17 cellular contexts compared by ENCODE assay signal in genomic region chr19:39200066-39200817, GRCh38. TPM values are rescaled to one million over a fixed set of nuclear protein-coding genes. Genes with fewer than 3 reads are reported as not detected.
DNase-seq lines count a peak whose midpoint lies in the region; ATAC-seq and TF ChIP-seq lines count a peak whose summit lies in the region.
"Had no signal": no experiment of that assay in that cellular context is flagged by ENCODE, and none has a peak within 500 bp of the region (broad histone marks: within the 10 kb centered on the region; RNA-seq: fewer than 3 reads in every experiment).

No MANE protein-coding gene starts in this region.

- no peaks in the 10 kb centered on the region for H3K36me3 ChIP-seq in body of pancreas (replicated peaks in 1 of 2; ENCODE audit: insufficient read depth in 1 of 2, low read depth in 2 of 2)
- no peaks in the 10 kb centered on the region for H3K36me3 ChIP-seq in neural progenitor cell
- H3K36me3 ChIP-seq: BE2C, HAP-1 had no signal

- no peaks in the 10 kb centered on the region for H3K9me3 Mint-ChIP-seq in neural progenitor cell
- H3K9me3 Mint-ChIP-seq: CD4-positive, alpha-beta memory T cell had no signal

- in situ Hi-C loops in GM13976 (cut with MboI; ENCODE audit: low sequenced_read_pairs, unreplicated experiment) = no loop called here

- H3K4me3 ChIP-seq in body of pancreas (no peak overlapping the region), neural progenitor cell (no peak overlapping the region)
- H3K4me3 ChIP-seq: A549, HAP-1 had no signal

- H3K36me3 Mint-ChIP-seq in neural progenitor cell = no peaks in the 10 kb centered on the region
- H3K36me3 Mint-ChIP-seq: CD4-positive, alpha-beta memory T cell had no signal

- ATAC-seq in body of pancreas = peak; percentile 7
- no peak for ATAC-seq in Right ventricle myocardium inferior
- ATAC-seq: A549 had no signal

- TF ChIP-seq POLR2A in body of pancreas (IDR thresholded peaks at IDR 0.05) = peak in 2 of 3 donors; percentile 34 to 36

- H3F3A ChIP-seq in neural progenitor cell (ENCODE audit: low read depth) = peaks cover 15% of the 10 kb centered on the region

- no peak overlapping the region for H3K9ac ChIP-seq in neural progenitor cell

- TF ChIP-seq CTCF in GM13976 (IDR thresholded peaks at IDR 0.05; ENCODE audit: borderline replicate concordance, control extremely low read depth, extremely low read depth, insufficient read depth, missing control alignments) (no peak), body of pancreas (IDR thresholded peaks at IDR 0.05) (no peak), neural progenitor cell (IDR thresholded peaks at IDR 0.05) (no peak)

- intact Hi-C loops in body of pancreas (cut with DNase I) (no loop called here), Right ventricle myocardium inferior (cut with DNase I) (no loop called here)

- H3K27me3 Mint-ChIP-seq in neural progenitor cell (ENCODE audit: insufficient read depth, low read depth) = peaks cover 31% of the 10 kb centered on the region

- DNase-seq in 8988T (peak; percentile 70), GM13976 (ENCODE audit: low spot score) (peak; percentile 21), body of pancreas (peak; percentile 74 to 87 (median 83)), neural progenitor cell (ENCODE audit: low spot score) (no peak), Right ventricle myocardium inferior (ENCODE audit: missing footprints) (no peak), OCI-M1 (lab: John Stamatoyannopoulos, UW) (no peak), HuH-7 (ENCODE audit: low spot score) (no peak)
- DNase-seq in stimulated activated CD4-positive, alpha-beta T cell treated with anti-CD3 and anti-CD28 coated beads, Interleukin-4, amount 100 ng/mL, for 24 hours = no peak
- DNase-seq: BE2C; CD4-positive, alpha-beta memory T cell; DND-41; GDM1; GOT3; KBM-7 had no signal

- WGBS in body of pancreas, 2 donors = 34 to 69% methylated on average over 12 to 32 of the region's 32 CpGs

- no peaks in the 10 kb centered on the region for H3K9me3 ChIP-seq in body of pancreas
- no peaks in the 10 kb centered on the region for H3K9me3 ChIP-seq in neural progenitor cell (ENCODE audit: low read depth)
- H3K9me3 ChIP-seq: A549, BE2C, HAP-1 had no signal

- peaks cover 60% of the 10 kb centered on the region for H3K4me1 ChIP-seq in body of pancreas
- H3K4me1 ChIP-seq in neural progenitor cell = peaks cover 6% of the 10 kb centered on the region
- H3K4me1 ChIP-seq: HAP-1 had no signal

- no peaks in the 10 kb centered on the region for H3K79me2 ChIP-seq in neural progenitor cell (ENCODE audit: low read depth)

- H3K27me3 ChIP-seq in body of pancreas (no peaks in the 10 kb centered on the region), neural progenitor cell (peaks cover 59% of the 10 kb centered on the region)

- H2AFZ ChIP-seq in neural progenitor cell (replicated peaks) = no peak overlapping the region

- peak overlapping the region; percentile 10 for H3K4me3 Mint-ChIP-seq in neural progenitor cell
- H3K4me3 Mint-ChIP-seq: CD4-positive, alpha-beta memory T cell had no signal

- peaks cover 27% of the 10 kb centered on the region for H3K4me1 Mint-ChIP-seq in neural progenitor cell

- H4K20me1 ChIP-seq in neural progenitor cell (ENCODE audit: low read depth) = no peaks in the 10 kb centered on the region

- H3K27ac Mint-ChIP-seq in neural progenitor cell = no peak overlapping the region

- no peak overlapping the region for H3K4me2 ChIP-seq in neural progenitor cell
- H3K4me2 ChIP-seq: A549 had no signal

- H3K27ac ChIP-seq in body of pancreas (peak overlapping the region; percentile 66 to 91 (median 82)), neural progenitor cell (no peak overlapping the region)
- H3K27ac ChIP-seq: A549, C4-2B had no signal

RNA-seq across cellular contexts. Expression of gene NCCRP1, which starts 3.5 kb away (rescaled TPM):
- 1 to 10 TPM in 1 of 2 donors, under 1 TPM in 1; 0.66 to 7.8 TPM for total RNA-seq in body of pancreas
- total RNA-seq in neural progenitor cell (ENCODE audit: low replicate concordance) = 1.0 and 1.9 TPM in 2 replicates
- not detected for total RNA-seq in Right ventricle myocardium inferior
- total RNA-seq: CD4-positive, alpha-beta memory T cell had no signal

RNA-seq across cellular contexts. Expression of gene SYCN, which starts 3.8 kb away (rescaled TPM):
- total RNA-seq in body of pancreas (1,000 to 10,000 TPM; 2,614 to 5,793 TPM), neural progenitor cell (ENCODE audit: low replicate concordance) (not detected in 2 replicates), Right ventricle myocardium inferior (not detected)
- total RNA-seq: CD4-positive, alpha-beta memory T cell had no signal

RNA-seq across cellular contexts. Expression of gene IFNL3, which starts 44.6 kb away (rescaled TPM):
- total RNA-seq in body of pancreas (not detected), neural progenitor cell (ENCODE audit: low replicate concordance) (not detected in 2 replicates), Right ventricle myocardium inferior (not detected)
- total RNA-seq: CD4-positive, alpha-beta memory T cell had no signal

RNA-seq across cellular contexts. Expression of gene IFNL4, which starts 48.4 kb away (rescaled TPM):
- total RNA-seq in body of pancreas = not detected
- total RNA-seq in neural progenitor cell (ENCODE audit: low replicate concordance) = not detected in 2 replicates
- total RNA-seq in Right ventricle myocardium inferior = not detected
- total RNA-seq: CD4-positive, alpha-beta memory T cell had no signal

Comparison
In these comparisons a context has a peak if more than half of its experiments do, and no peak if none do; other contexts are left out.
1. DNase-seq: peak in 8988T (single experiment), GM13976 (single experiment) and body of pancreas (4 of 4); none in neural progenitor cell (single experiment), Right ventricle myocardium inferior (single experiment), stimulated activated CD4-positive, alpha-beta T cell treated with anti-CD3 and anti-CD28 coated beads, Interleukin-4, amount 100 ng/mL, for 24 hours (single experiment), OCI-M1 (single experiment) and HuH-7 (single experiment).
2. RNA of gene SYCN, which starts 3.8 kb away (total RNA-seq): 2,614 to 5,793 TPM in body of pancreas; not detected in neural progenitor cell and not detected in Right ventricle myocardium inferior (single experiment); every median in the first group is over 1,000 times any median in the second.